ENCODE assay signal across 36 cellular contexts in the genomic region with DNA sequence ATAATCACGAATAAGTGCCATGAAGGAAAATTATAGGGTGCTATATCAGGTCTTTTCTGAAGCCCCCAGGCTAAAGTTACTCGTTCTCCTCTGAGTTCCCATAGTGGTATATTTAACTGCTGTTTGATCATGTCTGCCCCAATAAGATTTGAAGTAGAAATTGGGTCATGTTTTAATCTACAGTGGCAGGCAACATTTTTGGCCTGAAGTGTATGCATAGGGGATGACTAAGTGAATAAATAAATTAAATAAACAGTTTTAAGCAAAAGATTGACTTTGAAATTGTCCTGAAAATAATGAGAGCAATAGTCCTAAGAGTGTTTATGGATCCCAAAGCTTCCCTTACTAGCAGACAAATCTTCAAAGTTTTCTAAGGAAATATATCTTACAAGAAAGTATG.
"Had no signal": no experiment of that assay in that cellular context is flagged by ENCODE, and none has a peak within 500 bp of the region (broad histone marks: within the 10 kb centered on the region; RNA-seq: fewer than 3 reads in every experiment).

No MANE protein-coding gene starts in this region.

- H3K27me3 ChIP-seq: MG63 had no signal

- H3K4me2 ChIP-seq: KMS-11 had no signal

- DNase-seq: Karpas-422, Kasumi-1, KG1, MG63, MM.1S, MV-4-11, NCI-H1048, NCI-H1092, NCI-H1092 treated with DMSO at 0.1 percent for 48 hours, NCI-H1105, NCI-H1105 treated with DMSO at 0.1 percent for 48 hours, NCI-H1417, NCI-H1417 treated with DMSO at 0.1 percent for 48 hours, NCI-H1436, NCI-H1436 treated with DMSO at 0.1 percent for 48 hours, NCI-H146, NCI-H1694, NCI-H1694 treated with DMSO at 0.1 percent for 48 hours, NCI-H187, NCI-H187 treated with DMSO at 0.1 percent for 48 hours, NCI-H1930, NCI-H2029, NCI-H2029 treated with DMSO at 0.1 percent for 48 hours, NCI-H2081, NCI-H2081 treated with DMSO at 0.1 percent for 48 hours, NCI-H2107, NCI-H2171, NCI-H2171 treated with DMSO at 0.1 percent for 48 hours, NCI-H2227 treated with DMSO at 0.1 percent for 48 hours, NCI-H226, NCI-H345, NCI-H446, NCI-H446 treated with DMSO at 0.1 percent for 48 hours, NCI-H510A, NCI-H510A treated with DMSO at 0.1 percent for 48 hours had no signal

- H3K27ac ChIP-seq: KMS-11 had no signal

- H3K9ac ChIP-seq: KMS-11 had no signal

- H3K4me3 ChIP-seq: MG63 had no signal

- H3K9me3 ChIP-seq: MG63 had no signal

- H3K36me3 ChIP-seq: MG63 had no signal
